Comparison of ENCODE assay signal across 21 cellular contexts in the genomic region with DNA sequence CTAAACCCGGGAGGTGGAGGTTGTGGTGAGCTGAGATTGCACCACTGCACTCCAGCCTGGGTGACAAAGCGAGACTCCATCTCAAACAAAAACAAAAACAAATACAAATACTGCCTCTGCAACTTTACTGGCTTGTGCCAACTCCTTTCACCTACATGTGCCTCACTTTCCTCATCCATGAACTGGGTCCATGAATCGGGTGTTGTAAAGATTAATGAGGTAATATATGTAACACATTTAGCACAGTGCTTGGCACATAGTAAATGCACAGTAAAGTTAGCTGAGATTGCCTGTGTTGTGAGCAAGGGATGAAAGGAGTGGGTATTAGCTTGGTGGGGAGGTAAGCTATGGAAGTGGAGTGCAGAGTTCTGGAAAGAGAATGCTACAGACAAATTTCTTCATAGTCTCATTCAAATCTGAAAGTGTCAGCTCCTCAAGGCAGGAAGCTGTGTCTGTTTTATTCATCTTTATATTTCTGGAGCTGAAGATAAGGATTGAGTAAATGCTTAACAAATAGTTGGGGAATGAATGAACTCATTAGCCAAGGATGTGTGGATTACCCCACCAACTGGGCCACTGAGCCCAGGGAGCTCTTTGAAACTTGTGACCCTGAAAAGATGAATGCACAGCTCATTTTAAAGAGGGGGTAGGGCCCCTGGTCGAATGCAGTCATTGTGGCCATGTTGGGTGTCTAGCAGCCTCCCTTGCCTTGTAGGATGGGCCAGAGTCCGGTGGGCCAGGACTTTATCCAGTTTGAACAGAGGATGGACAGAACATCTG. TPM values are rescaled to one million over a fixed set of nuclear protein-coding genes. Genes with fewer than 3 reads are reported as not detected.
DNase-seq lines count a peak whose midpoint lies in the region; ATAC-seq and TF ChIP-seq lines count a peak whose summit lies in the region.
"Had no signal": no experiment of that assay in that cellular context is flagged by ENCODE, and none has a peak within 500 bp of the region (broad histone marks: within the 10 kb centered on the region; RNA-seq: fewer than 3 reads in every experiment).

No MANE protein-coding gene starts in this region.

- H3K4me1 ChIP-seq in mammary epithelial cell (ENCODE audit: insufficient read depth, low read length), result peaks cover 23% of the 10 kb centered on the region
- H3K4me1 ChIP-seq in breast epithelium, result no peaks in the 10 kb centered on the region
- peaks cover 25% of the 10 kb centered on the region for H3K4me1 ChIP-seq in SJSA1 (replicated peaks)
- no peaks in the 10 kb centered on the region for H3K4me1 ChIP-seq in fibroblast of lung (ENCODE audit: control insufficient read depth, extremely low read depth, insufficient read depth, low read length)
- H3K4me1 ChIP-seq in spleen, result no peaks in the 10 kb centered on the region
- no peaks in the 10 kb centered on the region; a peak in 1 of 4 replicates for H3K4me1 ChIP-seq in SK-N-SH (ENCODE audit: control insufficient read depth in 1 of 2, insufficient read depth in 2 of 2, low read depth in 1 of 2, low read length in 1 of 2)

- no TSS peak for BruUV-seq in mammary epithelial cell (replicated peaks; lab: Mats Ljungman, UMichigan)

- TF ChIP-seq POLR2A in breast epithelium (IDR thresholded peaks at IDR 0.05) (no peak), spleen (IDR thresholded peaks at IDR 0.05) (no peak)

- H3K36me3 ChIP-seq in mammary epithelial cell (ENCODE audit: insufficient read depth, low read length) (no peaks in the 10 kb centered on the region), breast epithelium (no peaks in the 10 kb centered on the region), SJSA1 (no peaks in the 10 kb centered on the region), fibroblast of lung (ENCODE audit: control insufficient read depth, insufficient read depth, low read length) (no peaks in the 10 kb centered on the region), spleen (no peaks in the 10 kb centered on the region), SK-N-SH (replicated peaks in 1 of 2; ENCODE audit: control insufficient read depth in 1 of 2, insufficient read depth in 2 of 2, low read length in 1 of 2) (no peaks in the 10 kb centered on the region)
- H3K36me3 ChIP-seq: cardiac muscle cell had no signal

- no peaks in the 10 kb centered on the region for H3K9me2 ChIP-seq in SK-N-SH

- H3K9ac ChIP-seq in mammary epithelial cell (ENCODE audit: insufficient read depth, low read length) (no peak overlapping the region), fibroblast of lung (ENCODE audit: insufficient read depth, low read length) (no peak overlapping the region), SK-N-SH (no peak overlapping the region)

- no peaks in the 10 kb centered on the region for H3K79me2 ChIP-seq in mammary epithelial cell (ENCODE audit: insufficient read depth, low read length)
- H3K79me2 ChIP-seq in fibroblast of lung (ENCODE audit: control insufficient read depth, insufficient read depth, low read length), result no peaks in the 10 kb centered on the region
- H3K79me2 ChIP-seq in SK-N-SH (ENCODE audit: insufficient read depth), result no peaks in the 10 kb centered on the region

- H3K4me2 ChIP-seq in mammary epithelial cell (ENCODE audit: insufficient read depth, low read depth, low read length), result peak overlapping the region; percentile 20
- H3K4me2 ChIP-seq in fibroblast of lung (ENCODE audit: extremely low read depth, insufficient read depth, low read length), result peak overlapping the region; percentile 4
- no peak overlapping the region for H3K4me2 ChIP-seq in SK-N-SH

- no peak for TF ChIP-seq EP300 in SK-N-SH (IDR thresholded peaks at IDR 0.05; ENCODE audit: borderline replicate concordance in 1 of 2, low read depth in 1 of 2, low read length in 1 of 2)

- no peak for TF ChIP-seq RAD21 in SK-N-SH (IDR thresholded peaks at IDR 0.05; ENCODE audit: low read length)

- POLR2A ChIA-PET in SK-N-SH (lab: Yijun Ruan, JAX), result no interaction called here

- intact Hi-C loops in mammary epithelial cell (cut with micrococcal nuclease) (loop anchor here (1.0 to 2.0 kb wide), 3 partner anchors 13 to 46 kb away; no protein-coding TSS in a partner anchor), breast epithelium (cut with DNase I; ENCODE audit: low total_unique reads) (no loop called here), spleen (cut with DNase I; ENCODE audit: low total_unique reads) (no loop called here)

- no peak for ATAC-seq in HG02938 (IDR thresholded peaks at IDR 0.05; ENCODE audit: unreplicated experiment)
- ATAC-seq: activated CD4-positive, CD25-positive, alpha-beta regulatory T cell treated with anti-CD3 and anti-CD28 coated beads, Interleukin-2, amount 50 U/mL, for 24 hours; activated naive CD4-positive, alpha-beta T cell treated with anti-CD3 and anti-CD28 coated beads, Interleukin-2, amount 50 U/mL, for 72 hours had no signal

- in situ Hi-C loops in mammary epithelial cell (cut with MboI; ENCODE audit: low sequenced_read_pairs in 2 of 2), result no loop called here

- H2AFZ ChIP-seq in mammary epithelial cell (ENCODE audit: low read depth, low read length) (no peak overlapping the region), fibroblast of lung (ENCODE audit: low read length) (no peak overlapping the region), SK-N-SH (ENCODE audit: low read depth) (no peak overlapping the region)

- WGBS in mammary epithelial cell (ENCODE audit: low coverage, missing lambda C conversion rate), result 77% methylated on average over 4 of the region's 5 CpGs
- WGBS in spleen, 5 donors, result 51 to 83% (median 65%) methylated on average over 4 to 5 of the region's 5 CpGs
- WGBS in SK-N-SH (ENCODE audit: low lambda C conversion rate), result 59% methylated on average over 4 of the region's 5 CpGs

- DNase-seq in mammary epithelial cell, result peak; percentile 16
- no peak for DNase-seq in breast epithelium (ENCODE audit: low spot score in 2 of 2)
- DNase-seq in SJSA1 (ENCODE audit: low read depth in 1 of 2, low spot score in 2 of 2), result no peak
- peak; percentile 35 to 86 for DNase-seq in fibroblast of lung (ENCODE audit: low read depth in 2 of 2)
- peak; percentile 10 for DNase-seq in spleen
- DNase-seq in NCI-H524 (lab: John Stamatoyannopoulos, UW), result no peak
- no peak for DNase-seq in SK-N-SH
- DNase-seq: activated CD8-positive, alpha-beta memory T cell treated with anti-CD3 and anti-CD28 coated beads for 24 hours; hypothalamus; MV-4-11; NCI-H1930; NCI-H446 treated with DMSO at 0.1 percent for 48 hours; Right ventricle myocardium superior; stimulated activated CD4-positive, alpha-beta T cell treated with anti-CD3 and anti-CD28 coated beads, Interleukin-12 subunit alpha, Interleukin-12 subunit beta, amount 100 ng/mL, for 4 hours had no signal

- peaks cover 8% of the 10 kb centered on the region for H3F3A ChIP-seq in SK-N-SH (replicated peaks; ENCODE audit: insufficient read depth)

- no peaks in the 10 kb centered on the region for H4K20me1 ChIP-seq in mammary epithelial cell (ENCODE audit: insufficient read depth, low read length)
- H4K20me1 ChIP-seq in fibroblast of lung (ENCODE audit: control insufficient read depth, extremely low read depth, insufficient read depth, low read length), result no peaks in the 10 kb centered on the region
- H4K20me1 ChIP-seq in SK-N-SH (ENCODE audit: insufficient read depth), result no peaks in the 10 kb centered on the region

- H3K27ac ChIP-seq in mammary epithelial cell (ENCODE audit: insufficient read depth, low read depth, low read length) (peak overlapping the region; percentile 50), breast epithelium (no peak overlapping the region), SJSA1 (peak overlapping the region; percentile 57), fibroblast of lung (ENCODE audit: insufficient read depth, low read length) (no peak overlapping the region), spleen (no peak overlapping the region), SK-N-SH (ENCODE audit: low read depth in 2 of 2, low read length in 1 of 2) (peak overlapping the region in 1 of 2 experiments; percentile 19; a peak in 1 of 4 replicates)
- H3K27ac ChIP-seq: 22Rv1, cardiac muscle cell had no signal

- dilution Hi-C loops in mammary epithelial cell (cut with HindIII; ENCODE audit: low sequenced_read_pairs), result loop anchor here (5.0 kb wide), 1 partner anchor 37 kb away; no protein-coding TSS in a partner anchor

- H3K9me3 ChIP-seq in mammary epithelial cell (replicated peaks; ENCODE audit: insufficient read depth, low read length), result peaks cover 7% of the 10 kb centered on the region
- no peaks in the 10 kb centered on the region for H3K9me3 ChIP-seq in breast epithelium
- H3K9me3 ChIP-seq in SJSA1 (replicated peaks), result 0 out of 2 replicates have a peak, but pooled peaks cover 8% of the 10 kb centered on the region
- no peaks in the 10 kb centered on the region for H3K9me3 ChIP-seq in fibroblast of lung (ENCODE audit: control insufficient read depth, insufficient read depth, low read depth, low read length)
- peaks cover 0 to 16% (median 7%) of the 10 kb centered on the region in 8 donors for H3K9me3 ChIP-seq in spleen
- H3K9me3 ChIP-seq in SK-N-SH, result peaks cover 6% of the 10 kb centered on the region; the same call in 1 of the 2 replicates

- TF ChIP-seq CTCF in mammary epithelial cell (conservative IDR thresholded peaks at IDR 0.05 in 1 of 2, IDR thresholded peaks at IDR 0.05 in 1 of 2; ENCODE audit: extremely low read depth in 1 of 2, insufficient read depth in 1 of 2, low read depth in 1 of 2, low read length in 2 of 2), result no peak
- TF ChIP-seq CTCF in breast epithelium (IDR thresholded peaks at IDR 0.05), result no peak
- no peak for TF ChIP-seq CTCF in fibroblast of lung (conservative IDR thresholded peaks at IDR 0.05 in 1 of 2, IDR thresholded peaks at IDR 0.05 in 1 of 2; ENCODE audit: low read depth in 1 of 2, low read length in 2 of 2)
- TF ChIP-seq CTCF in spleen (IDR thresholded peaks at IDR 0.05 in 8 of 11, conservative IDR thresholded peaks at IDR 0.05 in 3 of 11), result no peak
- no peak for TF ChIP-seq CTCF in SK-N-SH (IDR thresholded peaks at IDR 0.05)

- H3K27me3 ChIP-seq in mammary epithelial cell (ENCODE audit: insufficient read depth, low read length) (no peaks in the 10 kb centered on the region), breast epithelium (no peaks in the 10 kb centered on the region), SJSA1 (replicated peaks) (no peaks in the 10 kb centered on the region), fibroblast of lung (ENCODE audit: control insufficient read depth, insufficient read depth, low read length) (no peaks in the 10 kb centered on the region), spleen (replicated peaks in 1 of 7) (peaks cover 0 to 4% (median 0%) of the 10 kb centered on the region in 7 donors), SK-N-SH (ENCODE audit: insufficient read depth) (no peaks in the 10 kb centered on the region)

- CTCF ChIA-PET in mammary epithelial cell (lab: Charles Lee; ENCODE audit: low non-redundant PET), result interaction anchor here (0.6 kb wide), 3 partner anchors 16 to 30 kb away, joined by 3 to 4 read pairs (median 3); no protein-coding TSS in a partner anchor
- CTCF ChIA-PET in SK-N-SH (lab: Yijun Ruan, JAX), result interaction anchor here (1.0 to 2.0 kb wide), 3 partner anchors 8 to 114 kb away, joined by 4 to 9 read pairs (median 5); a partner anchor contains a TSS

- H3K4me3 ChIP-seq in mammary epithelial cell (replicated peaks in 1 of 3; ENCODE audit: insufficient read depth in 1 of 3, low read depth in 2 of 3, low read length in 3 of 3) (no peak overlapping the region), breast epithelium (no peak overlapping the region), SJSA1 (no peak overlapping the region), fibroblast of lung (replicated peaks in 1 of 4; ENCODE audit: control extremely low read depth in 1 of 4, insufficient read depth in 1 of 4, low read depth in 3 of 4, low read length in 4 of 4) (no peak overlapping the region), spleen (no peak overlapping the region), SK-N-SH (ENCODE audit: low read depth in 2 of 2, low read length in 1 of 2) (no peak overlapping the region)
- H3K4me3 ChIP-seq: cardiac muscle cell had no signal

RNA-seq across cellular contexts. Expression of a gene that starts 7.7 kb away (rescaled TPM):
- total RNA-seq in mammary epithelial cell (100 to 1,000 TPM; 126 to 271 TPM), breast epithelium (10 to 100 TPM in 1 of 3 donors, 1 to 10 TPM in 2; 1.9 to 11.3 (median 8.5) TPM), fibroblast of lung (16.9 and 56.1 TPM in 2 replicates), spleen (1 to 10 TPM; 1.0 to 3.6 (median 3.0) TPM)
- polyA plus RNA-seq in mammary epithelial cell (138 TPM), fibroblast of lung (25.6 and 59.1 TPM in 2 replicates), spleen (under 1 TPM; 0.15 to 0.80 (median 0.18) TPM), SK-N-SH (2012; rRNA removed) (2.7 and 3.6 TPM in 2 replicates)
- polyA minus RNA-seq in mammary epithelial cell (432 TPM), fibroblast of lung (ENCODE audit: low replicate concordance) (101 and 225 TPM in 2 replicates)
- total RNA-seq in SJSA1 (2014; rRNA removed; shearing (Covaris generic)), result 0.18 and 0.56 TPM in 2 replicates
- 23.2 and 42.4 TPM in 2 replicates for polyA plus RNA-seq in fibroblast of lung (2012)
- polyA plus RNA-seq in SK-N-SH (2012; cell fraction: cytosol; rRNA removed), result 2.2 and 2.9 TPM in 2 replicates
- 2.1 and 2.8 TPM in 2 replicates for polyA plus RNA-seq in SK-N-SH (2012; cell fraction: nucleus; rRNA removed)
- polyA plus RNA-seq: cardiac muscle cell, IgD-negative memory B cell, neural cell had no signal

Comparison
In these comparisons a context has a peak if more than half of its experiments do, and no peak if none do; other contexts are left out.
1. DNase-seq: peak in mammary epithelial cell (single experiment), fibroblast of lung (2 of 2) and spleen (single experiment); none in breast epithelium (0 of 2), SJSA1 (0 of 2), NCI-H524 (0 of 2) and SK-N-SH (single experiment).
2. H3K27ac ChIP-seq: peak in mammary epithelial cell (single experiment) and SJSA1 (single experiment); none in breast epithelium (0 of 2), fibroblast of lung (single experiment) and spleen (0 of 8).